Comparison of ENCODE assay signal across 9 cellular contexts in the genomic region with DNA sequence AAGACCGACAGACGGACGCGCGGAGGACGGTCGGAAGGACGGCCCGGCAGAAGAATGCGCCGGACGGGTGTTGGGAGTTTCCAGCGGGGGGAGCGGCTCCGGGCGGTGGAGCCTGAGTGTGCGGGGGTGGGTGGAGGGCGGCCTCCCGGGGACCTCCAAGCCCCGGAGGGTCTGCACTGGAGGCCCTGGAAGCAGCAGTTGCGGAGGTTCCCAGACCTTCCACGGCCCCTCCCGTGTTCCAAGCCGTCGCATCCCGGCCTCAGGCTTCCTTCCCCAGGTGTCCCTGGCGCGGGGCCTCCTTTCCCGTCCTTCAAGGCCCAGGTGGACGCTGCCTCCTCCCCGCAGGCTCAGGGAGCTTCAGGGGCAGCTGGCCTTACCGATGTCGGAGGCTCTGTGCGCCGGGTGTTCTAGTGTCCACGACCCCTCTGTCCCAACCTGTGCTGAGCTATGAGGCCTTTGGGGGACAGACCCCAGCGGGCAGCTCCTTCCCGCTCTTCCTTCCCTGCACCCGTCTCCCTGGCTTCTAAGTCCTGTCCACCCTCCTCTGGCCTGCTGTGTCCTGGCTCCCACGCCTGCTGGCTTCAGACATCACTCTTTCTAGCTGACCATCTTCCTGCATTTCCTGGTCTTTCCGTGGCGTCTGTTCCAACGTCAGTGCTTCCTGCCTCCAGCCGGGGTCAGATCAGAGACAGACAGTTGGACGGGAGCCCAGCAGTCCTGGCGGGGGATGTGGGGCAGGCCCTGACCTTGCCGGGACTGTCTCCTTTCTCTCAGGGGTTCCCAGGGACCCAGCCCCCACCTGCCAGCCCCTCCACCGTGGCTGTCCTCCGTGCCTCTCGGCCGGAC. TPM values are rescaled to one million over a fixed set of nuclear protein-coding genes. Genes with fewer than 3 reads are reported as not detected.
DNase-seq lines count a peak whose midpoint lies in the region; ATAC-seq and TF ChIP-seq lines count a peak whose summit lies in the region.
"Had no signal": no experiment of that assay in that cellular context is flagged by ENCODE, and none has a peak within 500 bp of the region (broad histone marks: within the 10 kb centered on the region; RNA-seq: fewer than 3 reads in every experiment).

No MANE protein-coding gene starts in this region.

- H3K4me1 ChIP-seq in HUES48 (ENCODE audit: control insufficient read depth, insufficient read depth, low read length): peaks cover 27% of the 10 kb centered on the region
- peaks cover 20% of the 10 kb centered on the region for H3K4me1 ChIP-seq in iPS DF 6.9 (ENCODE audit: control insufficient read depth, insufficient read depth, low read length)
- peaks cover 0 to 12% of the 10 kb centered on the region in 2 donors for H3K4me1 ChIP-seq in gastrocnemius medialis

- no peaks in the 10 kb centered on the region for H3K36me3 ChIP-seq in HUES48 (ENCODE audit: control insufficient read depth, insufficient read depth, low read length)
- no peaks in the 10 kb centered on the region for H3K36me3 ChIP-seq in iPS DF 6.9 (ENCODE audit: control insufficient read depth, insufficient read depth, low read length)
- no peaks in the 10 kb centered on the region for H3K36me3 ChIP-seq in gastrocnemius medialis

- TF ChIP-seq POLR2A in gastrocnemius medialis (IDR thresholded peaks at IDR 0.05): peak in 1 of 2 donors; percentile 30

- H3K27me3 ChIP-seq in HUES48 (ENCODE audit: control insufficient read depth, insufficient read depth, low read length) (peaks cover 33% of the 10 kb centered on the region), iPS DF 6.9 (ENCODE audit: control insufficient read depth, insufficient read depth, low read length) (no peaks in the 10 kb centered on the region; the same call in 1 of the 2 replicates), gastrocnemius medialis (peaks cover 67 to 76% (median 76%) of the 10 kb centered on the region in 3 donors)

- in situ Hi-C loops in gastrocnemius medialis (cut with MboI; ENCODE audit: low sequenced_read_pairs in 4 of 4): loop anchor here (10.0 to 25.0 kb wide), 2 partner anchors 108 to 116 kb away; partner anchors contain the start of genes EXD3 (in 3 of the 4) and NOXA1 (in 3 of the 4)

- peak overlapping the region; percentile 42; the same call in 1 of the 2 replicates for H3K4me3 ChIP-seq in HUES48 (ENCODE audit: low read depth, low read length)
- peak overlapping the region; percentile 22; the same call in 1 of the 2 replicates for H3K4me3 ChIP-seq in iPS DF 6.9 (ENCODE audit: low read length)
- peak overlapping the region; percentile 23 to 44 (median 40) for H3K4me3 ChIP-seq in gastrocnemius medialis

- H3K9me3 ChIP-seq in HUES48 (ENCODE audit: control insufficient read depth, insufficient read depth, low read length) (no peaks in the 10 kb centered on the region), iPS DF 6.9 (ENCODE audit: control insufficient read depth, insufficient read depth, low read length) (no peaks in the 10 kb centered on the region), gastrocnemius medialis (no peaks in the 10 kb centered on the region)

- intact Hi-C loops in gastrocnemius medialis (cut with DNase I; ENCODE audit: low total_unique reads): no loop called here

- whole genome bisulfite sequencing in iPS DF 6.9 (ENCODE audit: insufficient coverage, insufficient read length): no CpG with 5 or more reads among the region's 51 CpGs

- no peak for TF ChIP-seq CTCF in gastrocnemius medialis (IDR thresholded peaks at IDR 0.05 in 4 of 5, conservative IDR thresholded peaks at IDR 0.05 in 1 of 5)

- no peak overlapping the region for H3K27ac ChIP-seq in HUES48 (ENCODE audit: low read depth, low read length)
- no peak overlapping the region for H3K27ac ChIP-seq in iPS DF 6.9 (ENCODE audit: low read length)
- H3K27ac ChIP-seq in gastrocnemius medialis: peak overlapping the region; percentile 70 to 81 (median 79)

- H3K9ac ChIP-seq in HUES48 (ENCODE audit: low read depth, low read length): no peak overlapping the region

- ATAC-seq in gastrocnemius medialis: peak; percentile 32
- ATAC-seq in HG02642 (IDR thresholded peaks at IDR 0.05; ENCODE audit: poor library complexity, unreplicated experiment): no peak

- DNase-seq in amniotic epithelial cell (ENCODE audit: low read depth) (peak; percentile 69), iPS DF 6.9 (ENCODE audit: low read depth, low spot score) (no peak), gastrocnemius medialis (no peak), ureter (ENCODE audit: low spot score) (no peak), inferior parietal cortex (ENCODE audit: extremely low spot score) (no peak)
- DNase-seq in activated CD8-positive, alpha-beta memory T cell treated with anti-CD3 and anti-CD28 coated beads, Interleukin-2, amount 50 U/mL, for 48 hours: no peak

RNA-seq across cellular contexts. Expression of gene NRARP, which starts 5.6 kb away (rescaled TPM):
- total RNA-seq in gastrocnemius medialis: 1 to 10 TPM; 1.9 to 5.4 (median 3.4) TPM
- total RNA-seq in ureter: 7.1 TPM

RNA-seq across cellular contexts. Expression of gene TOR4A, which starts 18.9 kb away (rescaled TPM):
- 1 to 10 TPM; 1.2 to 2.8 (median 1.7) TPM for total RNA-seq in gastrocnemius medialis
- 15.4 TPM for total RNA-seq in ureter

RNA-seq across cellular contexts. Expression of gene NELFB, which starts 41.3 kb away (rescaled TPM):
- total RNA-seq in gastrocnemius medialis (10 to 100 TPM; 21.6 to 61.5 (median 39.4) TPM), ureter (45.2 TPM)

RNA-seq across cellular contexts. Expression of gene STPG3, which starts 45.4 kb away (rescaled TPM):
- total RNA-seq in gastrocnemius medialis (not detected), ureter (not detected)
- total RNA-seq: pulmonary artery endothelial cell had no signal

RNA-seq across cellular contexts. Expression of gene TUBB4B, which starts 55.4 kb away (rescaled TPM):
- total RNA-seq in gastrocnemius medialis: 100 to 1,000 TPM; 222 to 495 (median 363) TPM
- 351 TPM for total RNA-seq in ureter

Comparison
In these comparisons a context has a peak if more than half of its experiments do, and no peak if none do; other contexts are left out.
1. H3K27ac ChIP-seq: peak in gastrocnemius medialis (4 of 4); none in HUES48 (single experiment) and iPS DF 6.9 (single experiment).
2. Peak in every context shown above with its lines, with median percentiles within 50 percentile points of each other: H3K4me3 ChIP-seq.